ENCODE assay signal across 7 cellular contexts in the genomic region with DNA sequence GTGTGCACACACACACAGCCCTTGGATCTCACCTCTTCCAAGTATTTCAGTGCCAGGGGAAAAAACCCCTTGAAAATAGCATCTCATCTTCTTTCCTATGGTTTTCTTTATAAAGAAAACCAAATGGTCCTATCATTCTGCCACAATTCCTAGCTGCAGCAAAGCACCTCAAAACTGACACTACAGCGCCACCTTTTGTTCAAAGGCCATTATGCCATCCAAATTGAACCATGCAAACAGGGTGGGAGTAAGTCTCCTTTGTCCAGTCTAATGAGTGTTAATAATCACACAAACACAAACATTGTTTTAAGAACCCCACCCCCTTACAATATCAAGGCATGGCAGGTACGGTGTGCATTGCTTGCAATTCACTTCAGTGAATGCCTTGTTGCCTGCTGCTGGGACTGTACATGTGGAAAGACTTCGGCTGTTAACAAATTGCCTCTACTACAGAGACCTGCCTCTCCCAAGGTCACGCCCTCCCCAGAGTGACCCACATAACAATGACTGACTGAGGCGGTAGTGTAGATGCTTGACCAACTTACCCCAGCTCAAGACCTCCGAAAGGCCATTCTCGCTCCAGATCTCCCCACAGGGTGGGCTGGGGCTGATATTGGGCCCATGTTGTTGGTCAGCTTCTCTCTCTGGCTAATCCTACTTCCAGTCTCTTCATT. TPM values are rescaled to one million over a fixed set of nuclear protein-coding genes. Genes with fewer than 3 reads are reported as not detected.
DNase-seq lines count a peak whose midpoint lies in the region; ATAC-seq, FAIRE-seq and TF ChIP-seq lines count a peak whose summit lies in the region.

No MANE protein-coding gene starts in this region.

- no CpG with 5 or more reads among the region's 7 CpGs for WGBS in IMR-90 (ENCODE audit: extremely low coverage in 2 of 2, insufficient read length in 1 of 2), 2 experiments

- no TSS peak for BruUV-seq in IMR-90 (replicated peaks; lab: Mats Ljungman, UMichigan)

- H4K5ac ChIP-seq in IMR-90 (ENCODE audit: low read depth, low read length) = no peak overlapping the region

- no peak overlapping the region for H3K4me2 ChIP-seq in IMR-90 (ENCODE audit: low read depth, low read length)

- DNase-seq in D721Med (ENCODE audit: insufficient read length, low spot score) = no peak
- no peak for DNase-seq in GM18507 (ENCODE audit: extremely low spot score, insufficient read length, low read depth)
- peak; percentile 16 for DNase-seq in IMR-90
- DNase-seq in UCSD-AML1 (lab: John Stamatoyannopoulos, UW; ENCODE audit: unreplicated experiment) = peak; percentile 8
- DNase-seq in hippocampal formation (lab: John Stamatoyannopoulos, UW) = peak; percentile 20 to 44
- DNase-seq in urothelium cell line (ENCODE audit: low spot score) = peak; percentile 60
- DNase-seq in activated CD8-positive, alpha-beta memory T cell treated with anti-CD3 and anti-CD28 coated beads, Interleukin-2, amount 50 U/mL, for 48 hours = no peak

- H2AK5ac ChIP-seq in IMR-90 (ENCODE audit: low read depth, low read length) = no peak overlapping the region

- no peak overlapping the region for H3K14ac ChIP-seq in IMR-90 (replicated peaks; ENCODE audit: low read depth, low read length)

- H3K27me3 ChIP-seq in IMR-90 (ENCODE audit: control insufficient read depth, insufficient read depth, low read length) = peaks cover 1% of the 10 kb centered on the region; the same call in 1 of the 2 replicates

- ATAC-seq in IMR-90 (ENCODE audit: low read depth) = peak; percentile 35; the same call in 1 of the 2 replicates

- H3K23ac ChIP-seq in IMR-90 (ENCODE audit: low read depth, low read length) = no peak overlapping the region

- TF ChIP-seq CTCF in D721Med (IDR thresholded peaks at IDR 0.05; ENCODE audit: insufficient read depth, missing control alignments) (peak; percentile 70), IMR-90 (conservative IDR thresholded peaks at IDR 0.05; ENCODE audit: low read depth, low read length) (peak; percentile 56)

- H3K79me1 ChIP-seq in IMR-90 (ENCODE audit: low read depth in 1 of 2, low read length in 2 of 2) = no peaks in the 10 kb centered on the region

- H3K27ac ChIP-seq in IMR-90 (ENCODE audit: insufficient read depth, low read length) = no peak overlapping the region

- H3K18ac ChIP-seq in IMR-90 (ENCODE audit: low read depth, low read length) = no peak overlapping the region

- no peaks in the 10 kb centered on the region for H4K20me1 ChIP-seq in IMR-90 (ENCODE audit: insufficient read depth, low read length)

- H2BK20ac ChIP-seq in IMR-90 (ENCODE audit: low read depth, low read length) = no peak overlapping the region

- FAIRE-seq in D721Med (lab: Jason Lieb, UNC) (peak; percentile 80), GM18507 (lab: Jason Lieb, UNC) (peak; percentile 51), urothelium cell line (lab: Jason Lieb, UNC) (peak; percentile 92)

- H3K4me3 ChIP-seq in IMR-90 (ENCODE audit: insufficient read depth, low read depth, low read length) = no peak overlapping the region

- no peak overlapping the region for H4K91ac ChIP-seq in IMR-90 (ENCODE audit: insufficient read depth, low read depth, low read length)

- no peak overlapping the region for H2BK120ac ChIP-seq in IMR-90 (ENCODE audit: low read depth, low read length)

- H3K9ac ChIP-seq in IMR-90 (ENCODE audit: low read depth, low read length) = no peak overlapping the region

- no peak overlapping the region for H3K4ac ChIP-seq in IMR-90 (ENCODE audit: low read depth, low read length)

- H3K9me1 ChIP-seq in IMR-90 (ENCODE audit: insufficient read depth, low read length) = no peaks in the 10 kb centered on the region

- H3K36me3 ChIP-seq in IMR-90 (ENCODE audit: control insufficient read depth, insufficient read depth, low read length) = no peaks in the 10 kb centered on the region

- H2AFZ ChIP-seq in IMR-90 (replicated peaks; ENCODE audit: low read length, poor library complexity) = no peak overlapping the region

- H4K8ac ChIP-seq in IMR-90 (ENCODE audit: low read depth in 2 of 2, low read length in 2 of 2) = no peak overlapping the region

- H2AK9ac ChIP-seq in IMR-90 (replicated peaks; ENCODE audit: low read depth, low read length, poor library complexity) = no peak overlapping the region

- dilution Hi-C loops in IMR-90 (cut with HindIII; ENCODE audit: low sequenced_read_pairs, unreplicated experiment) = no loop called here

- H2BK15ac ChIP-seq in IMR-90 (ENCODE audit: low read depth, low read length) = no peak overlapping the region

- intact Hi-C loops in IMR-90 (cut with micrococcal nuclease) = no loop called here

- CTCF ChIA-PET in IMR-90 (lab: Yijun Ruan, JAX) = interaction anchor here (0.6 kb wide), 1 partner anchor 509 kb away, joined by 3 read pairs; no protein-coding TSS in a partner anchor

- H2BK5ac ChIP-seq in IMR-90 (ENCODE audit: low read depth, low read length, poor library complexity, severe bottlenecking) = no peak overlapping the region

- peak; percentile 47 for TF ChIP-seq RAD21 in IMR-90 (IDR thresholded peaks at IDR 0.05; ENCODE audit: low read length)

- H3K9me3 ChIP-seq in IMR-90 (ENCODE audit: control insufficient read depth, insufficient read depth, low read length) = no peaks in the 10 kb centered on the region

- in situ Hi-C loops in IMR-90 (cut with MboI; ENCODE audit: low sequenced_read_pairs) = no loop called here

- H3K56ac ChIP-seq in IMR-90 (ENCODE audit: extremely low read depth, insufficient read depth, low read length) = no peak overlapping the region

- no peaks in the 10 kb centered on the region for H3K4me1 ChIP-seq in IMR-90 (ENCODE audit: control insufficient read depth, insufficient read depth, low read length)

- TF ChIP-seq POLR2A in IMR-90 (IDR thresholded peaks at IDR 0.05; ENCODE audit: low read depth, low read length) = no peak

- POLR2A ChIA-PET in IMR-90 (lab: Charles Lee; ENCODE audit: unreplicated experiment) = no interaction called here

TF ChIP-seq in IMR-90, 13 proteins besides CTCF, POLR2A, EP300 and RAD21:
- TF ChIP-seq SMC3 (IDR thresholded peaks at IDR 0.05; ENCODE audit: low read depth, low read length) = no peak
- no peak for TF ChIP-seq RCOR1 (IDR thresholded peaks at IDR 0.05; ENCODE audit: insufficient replicate concordance, low read length)
- TF ChIP-seq, protein P1, sequence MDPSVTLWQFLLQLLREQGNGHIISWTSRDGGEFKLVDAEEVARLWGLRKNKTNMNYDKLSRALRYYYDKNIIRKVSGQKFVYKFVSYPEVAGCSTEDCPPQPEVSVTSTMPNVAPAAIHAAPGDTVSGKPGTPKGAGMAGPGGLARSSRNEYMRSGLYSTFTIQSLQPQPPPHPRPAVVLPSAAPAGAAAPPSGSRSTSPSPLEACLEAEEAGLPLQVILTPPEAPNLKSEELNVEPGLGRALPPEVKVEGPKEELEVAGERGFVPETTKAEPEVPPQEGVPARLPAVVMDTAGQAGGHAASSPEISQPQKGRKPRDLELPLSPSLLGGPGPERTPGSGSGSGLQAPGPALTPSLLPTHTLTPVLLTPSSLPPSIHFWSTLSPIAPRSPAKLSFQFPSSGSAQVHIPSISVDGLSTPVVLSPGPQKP (IDR thresholded peaks at IDR 0.05; ENCODE audit: borderline replicate concordance, low read depth, low read length) = no peak
- TF ChIP-seq, protein P2, sequence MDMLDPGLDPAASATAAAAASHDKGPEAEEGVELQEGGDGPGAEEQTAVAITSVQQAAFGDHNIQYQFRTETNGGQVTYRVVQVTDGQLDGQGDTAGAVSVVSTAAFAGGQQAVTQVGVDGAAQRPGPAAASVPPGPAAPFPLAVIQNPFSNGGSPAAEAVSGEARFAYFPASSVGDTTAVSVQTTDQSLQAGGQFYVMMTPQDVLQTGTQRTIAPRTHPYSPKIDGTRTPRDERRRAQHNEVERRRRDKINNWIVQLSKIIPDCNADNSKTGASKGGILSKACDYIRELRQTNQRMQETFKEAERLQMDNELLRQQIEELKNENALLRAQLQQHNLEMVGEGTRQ (IDR thresholded peaks at IDR 0.05; ENCODE audit: low read depth, low read length) = no peak
- no peak for TF ChIP-seq CHD1 (IDR thresholded peaks at IDR 0.05; ENCODE audit: low read depth, low read length)
- no peak for TF ChIP-seq BHLHE40 (IDR thresholded peaks at IDR 0.05; ENCODE audit: low read depth, low read length)
- no peak for TF ChIP-seq CEBPB (IDR thresholded peaks at IDR 0.05; ENCODE audit: low read depth, low read length)
- TF ChIP-seq RFX5 (IDR thresholded peaks at IDR 0.05; ENCODE audit: low read depth, low read length) = no peak
- no peak for TF ChIP-seq MAFK (IDR thresholded peaks at IDR 0.05; ENCODE audit: low read depth, low read length)
- TF ChIP-seq NFE2L2 (IDR thresholded peaks at IDR 0.05; ENCODE audit: low read depth, low read length) = no peak
- TF ChIP-seq FOS (IDR thresholded peaks at IDR 0.05; ENCODE audit: low read depth, low read length) = no peak
- TF ChIP-seq MAZ (IDR thresholded peaks at IDR 0.05; ENCODE audit: borderline replicate concordance, low read depth, low read length) = no peak
- TF ChIP-seq MXI1 (IDR thresholded peaks at IDR 0.05; ENCODE audit: borderline replicate concordance, low read depth, low read length) = no peak

RNA-seq across cellular contexts. Expression of a gene that starts 31.7 kb away (rescaled TPM):
- not detected in 2 replicates for total RNA-seq in IMR-90 (2012; rRNA removed)
- not detected in 2 replicates for polyA plus RNA-seq in IMR-90 (2012; rRNA removed)
- not detected in 2 replicates for polyA plus RNA-seq in IMR-90 (2012; cell fraction: cytosol; rRNA removed)
- not detected in 2 replicates for polyA plus RNA-seq in IMR-90 (2012; cell fraction: nucleus; rRNA removed; ENCODE audit: low replicate concordance)

Comparison
In these comparisons a context has a peak if more than half of its experiments do, and no peak if none do; other contexts are left out.
1. DNase-seq: peak in IMR-90 (single experiment), UCSD-AML1 (single experiment), hippocampal formation (2 of 2) and urothelium cell line (single experiment); none in D721Med (single experiment), GM18507 (single experiment) and activated CD8-positive, alpha-beta memory T cell treated with anti-CD3 and anti-CD28 coated beads, Interleukin-2, amount 50 U/mL, for 48 hours (single experiment).